Comparison of ENCODE assay signal across 20 cellular contexts in the genomic region with DNA sequence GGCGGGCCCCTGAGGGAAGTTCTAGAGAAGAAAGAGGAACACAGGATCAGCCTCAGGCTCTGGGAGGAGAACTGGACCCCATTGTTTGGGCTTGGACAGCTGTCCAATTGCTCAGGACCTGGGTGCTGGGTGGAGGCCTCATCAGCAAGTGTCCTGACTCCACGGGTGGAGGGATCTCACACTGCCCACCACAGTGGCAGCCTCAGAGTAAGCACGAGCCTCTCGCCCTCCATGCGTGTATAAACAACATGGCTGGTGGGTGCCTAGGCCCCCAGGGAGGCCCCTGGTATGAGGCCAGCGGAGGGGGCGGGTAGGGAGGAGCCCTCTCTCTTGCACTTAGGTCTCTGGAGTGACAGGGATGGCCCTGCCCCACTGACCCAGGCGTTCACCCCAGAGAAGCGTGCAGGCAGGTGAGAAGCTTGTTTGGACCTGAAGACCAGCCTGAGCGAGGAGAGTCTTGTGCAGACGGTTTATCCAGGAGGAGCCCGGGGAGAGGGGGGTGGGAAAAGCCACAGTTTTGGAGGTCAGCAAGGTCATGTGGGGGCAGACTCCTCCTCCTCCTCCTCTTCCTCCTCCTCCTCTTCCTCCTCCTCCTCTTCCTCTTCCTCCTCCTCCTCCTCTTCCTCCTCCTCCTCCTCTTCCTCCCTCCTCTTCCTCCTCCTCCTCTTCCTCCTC. TPM values are rescaled to one million over a fixed set of nuclear protein-coding genes. Genes with fewer than 3 reads are reported as not detected.
DNase-seq lines count a peak whose midpoint lies in the region; ATAC-seq, FAIRE-seq and TF ChIP-seq lines count a peak whose summit lies in the region.
"Had no signal": no experiment of that assay in that cellular context is flagged by ENCODE, and none has a peak within 500 bp of the region (broad histone marks: within the 10 kb centered on the region; RNA-seq: fewer than 3 reads in every experiment).

No MANE protein-coding gene starts in this region.

- no peaks in the 10 kb centered on the region for H3K4me1 Mint-ChIP-seq in activated CD8-positive, alpha-beta T cell treated with anti-CD3 and anti-CD28 coated beads for 36 hours (ENCODE audit: low read depth)
- H3K4me1 Mint-ChIP-seq in activated CD8-positive, alpha-beta T cell treated with anti-CD3 and anti-CD28 coated beads, Interleukin-2, amount 10 ng/mL, durations not matched to agents 7 days and 5 days (ENCODE audit: low read depth): no peaks in the 10 kb centered on the region
- no peaks in the 10 kb centered on the region for H3K4me1 Mint-ChIP-seq in stimulated activated effector memory CD8-positive, alpha-beta T cell treated with anti-CD3 and anti-CD28 coated beads, Interleukin-12 subunit alpha, Interleukin-12 subunit beta, amount 100 ng/mL, for 72 hours
- H3K4me1 Mint-ChIP-seq: CD8-positive, alpha-beta memory T cell had no signal

- H3K4me3 ChIP-seq in SJCRH30 (no peak overlapping the region), kidney (ENCODE audit: low read length in 2 of 2) (no peak overlapping the region)
- H3K4me3 ChIP-seq: BLaER1 treated with 17β-estradiol and CSF1 and Interleukin-3, amounts not matched to agents 10 nM and 100 nM had no signal

- no peak overlapping the region for H3K27ac ChIP-seq in SJCRH30
- no peak overlapping the region for H3K27ac ChIP-seq in kidney (ENCODE audit: low read depth in 2 of 2, low read length in 2 of 2)
- H3K27ac ChIP-seq: BLaER1 treated with 17β-estradiol and CSF1 and Interleukin-3, amounts not matched to agents 10 nM and 100 nM had no signal

- no peak for TF ChIP-seq CTCF in activated CD8-positive, alpha-beta T cell treated with anti-CD3 and anti-CD28 coated beads for 36 hours (IDR thresholded peaks at IDR 0.05)
- TF ChIP-seq CTCF in kidney (IDR thresholded peaks at IDR 0.05; ENCODE audit: borderline replicate concordance, extremely low read depth, insufficient read depth): no peak

- H3K4me3 Mint-ChIP-seq in activated CD8-positive, alpha-beta T cell treated with anti-CD3 and anti-CD28 coated beads for 36 hours: no peak overlapping the region
- no peak overlapping the region for H3K4me3 Mint-ChIP-seq in activated CD8-positive, alpha-beta T cell treated with anti-CD3 and anti-CD28 coated beads, Interleukin-2, amount 10 ng/mL, durations not matched to agents 7 days and 5 days
- H3K4me3 Mint-ChIP-seq in stimulated activated effector memory CD8-positive, alpha-beta T cell treated with anti-CD3 and anti-CD28 coated beads, Interleukin-12 subunit alpha, Interleukin-12 subunit beta, amount 100 ng/mL, for 72 hours: no peak overlapping the region
- H3K4me3 Mint-ChIP-seq: CD8-positive, alpha-beta memory T cell had no signal

- peaks cover 3% of the 10 kb centered on the region for H3K27me3 Mint-ChIP-seq in activated CD8-positive, alpha-beta T cell treated with anti-CD3 and anti-CD28 coated beads for 36 hours
- no peaks in the 10 kb centered on the region for H3K27me3 Mint-ChIP-seq in activated CD8-positive, alpha-beta T cell treated with anti-CD3 and anti-CD28 coated beads, Interleukin-2, amount 10 ng/mL, durations not matched to agents 7 days and 5 days (ENCODE audit: low read depth)

- no peak for DNase-seq in activated CD8-positive, alpha-beta T cell treated with anti-CD3 and anti-CD28 coated beads for 36 hours
- DNase-seq in activated CD8-positive, alpha-beta T cell treated with anti-CD3 and anti-CD28 coated beads, Interleukin-2, amount 10 ng/mL, durations not matched to agents 7 days and 5 days: no peak
- DNase-seq in SJCRH30 (peak; percentile 46 to 49), kidney (peak; percentile 48), HCEC 1CT (no peak)
- DNase-seq in stimulated activated effector memory CD8-positive, alpha-beta T cell treated with anti-CD3 and anti-CD28 coated beads, Interleukin-12 subunit alpha, Interleukin-12 subunit beta, amount 100 ng/mL, for 72 hours (ENCODE audit: low spot score in 2 of 2): no peak
- DNase-seq: DND-41, NCI-H1436, NCI-H1930, NCI-H2171, NCI-H526, SHP77 had no signal

- no peaks in the 10 kb centered on the region for H3K36me3 Mint-ChIP-seq in activated CD8-positive, alpha-beta T cell treated with anti-CD3 and anti-CD28 coated beads for 36 hours (ENCODE audit: low read depth)
- H3K36me3 Mint-ChIP-seq in activated CD8-positive, alpha-beta T cell treated with anti-CD3 and anti-CD28 coated beads, Interleukin-2, amount 10 ng/mL, durations not matched to agents 7 days and 5 days (ENCODE audit: low read depth): no peaks in the 10 kb centered on the region
- peaks cover 6% of the 10 kb centered on the region for H3K36me3 Mint-ChIP-seq in stimulated activated effector memory CD8-positive, alpha-beta T cell treated with anti-CD3 and anti-CD28 coated beads, Interleukin-12 subunit alpha, Interleukin-12 subunit beta, amount 100 ng/mL, for 72 hours
- H3K36me3 Mint-ChIP-seq: CD8-positive, alpha-beta memory T cell had no signal

- no peak for FAIRE-seq in kidney (lab: Jason Lieb, UNC)
- FAIRE-seq: H54 had no signal

- intact Hi-C loops in activated CD8-positive, alpha-beta T cell treated with anti-CD3 and anti-CD28 coated beads for 36 hours (cut with micrococcal nuclease): no loop called here
- intact Hi-C loops in kidney (cut with DNase I): no loop called here

- H3K9me3 ChIP-seq in SJCRH30 (replicated peaks) (no peaks in the 10 kb centered on the region), kidney (ENCODE audit: control insufficient read depth in 1 of 2, low read length in 2 of 2) (peaks cover 0 to 2% of the 10 kb centered on the region in 2 donors)

- POLR2A ChIA-PET in activated CD8-positive, alpha-beta T cell treated with anti-CD3 and anti-CD28 coated beads for 36 hours (lab: Charles Lee): no interaction called here
- POLR2A ChIA-PET in activated CD8-positive, alpha-beta T cell treated with anti-CD3 and anti-CD28 coated beads, Interleukin-2, amount 10 ng/mL, durations not matched to agents 7 days and 5 days (lab: Charles Lee): no interaction called here

- no peak overlapping the region for H3K27ac Mint-ChIP-seq in activated CD8-positive, alpha-beta T cell treated with anti-CD3 and anti-CD28 coated beads for 36 hours
- no peak overlapping the region for H3K27ac Mint-ChIP-seq in activated CD8-positive, alpha-beta T cell treated with anti-CD3 and anti-CD28 coated beads, Interleukin-2, amount 10 ng/mL, durations not matched to agents 7 days and 5 days
- H3K27ac Mint-ChIP-seq in stimulated activated effector memory CD8-positive, alpha-beta T cell treated with anti-CD3 and anti-CD28 coated beads, Interleukin-12 subunit alpha, Interleukin-12 subunit beta, amount 100 ng/mL, for 72 hours: peak overlapping the region; percentile 45
- H3K27ac Mint-ChIP-seq: CD8-positive, alpha-beta memory T cell had no signal

- H3K9me3 Mint-ChIP-seq in activated CD8-positive, alpha-beta T cell treated with anti-CD3 and anti-CD28 coated beads for 36 hours: no peaks in the 10 kb centered on the region
- no peaks in the 10 kb centered on the region for H3K9me3 Mint-ChIP-seq in activated CD8-positive, alpha-beta T cell treated with anti-CD3 and anti-CD28 coated beads, Interleukin-2, amount 10 ng/mL, durations not matched to agents 7 days and 5 days (ENCODE audit: insufficient read depth)
- H3K9me3 Mint-ChIP-seq in stimulated activated effector memory CD8-positive, alpha-beta T cell treated with anti-CD3 and anti-CD28 coated beads, Interleukin-12 subunit alpha, Interleukin-12 subunit beta, amount 100 ng/mL, for 72 hours: no peaks in the 10 kb centered on the region
- H3K9me3 Mint-ChIP-seq: CD8-positive, alpha-beta memory T cell had no signal

- no peak overlapping the region for H3K9ac ChIP-seq in kidney (ENCODE audit: low read length in 2 of 2)
- H3K9ac ChIP-seq: BLaER1 treated with 17β-estradiol and CSF1 and Interleukin-3, amounts not matched to agents 10 nM and 100 nM had no signal

- ATAC-seq in activated CD8-positive, alpha-beta T cell treated with anti-CD3 and anti-CD28 coated beads for 36 hours: peak; percentile 17
- ATAC-seq in activated CD8-positive, alpha-beta T cell treated with anti-CD3 and anti-CD28 coated beads, Interleukin-2, amount 10 ng/mL, durations not matched to agents 7 days and 5 days: no peak
- peak; percentile 41 for ATAC-seq in stimulated activated effector memory CD8-positive, alpha-beta T cell treated with anti-CD3 and anti-CD28 coated beads, Interleukin-12 subunit alpha, Interleukin-12 subunit beta, amount 100 ng/mL, for 72 hours
- ATAC-seq in HG03571 (IDR thresholded peaks at IDR 0.05; ENCODE audit: unreplicated experiment): no peak
- ATAC-seq: Panc1 had no signal

- H3K36me3 ChIP-seq in SJCRH30 (no peaks in the 10 kb centered on the region), kidney (ENCODE audit: control insufficient read depth in 1 of 2, insufficient read depth in 2 of 2, low read length in 2 of 2) (no peaks in the 10 kb centered on the region)
- H3K36me3 ChIP-seq: BLaER1 treated with 17β-estradiol and CSF1 and Interleukin-3, amounts not matched to agents 10 nM and 100 nM had no signal

- CTCF ChIA-PET in activated CD8-positive, alpha-beta T cell treated with anti-CD3 and anti-CD28 coated beads for 36 hours (lab: Charles Lee): no interaction called here
- CTCF ChIA-PET in activated CD8-positive, alpha-beta T cell treated with anti-CD3 and anti-CD28 coated beads, Interleukin-2, amount 10 ng/mL, durations not matched to agents 7 days and 5 days (lab: Charles Lee): no interaction called here

- peaks cover 57% of the 10 kb centered on the region for H3K27me3 ChIP-seq in SJCRH30
- H3K27me3 ChIP-seq: BLaER1 treated with 17β-estradiol and CSF1 and Interleukin-3, amounts not matched to agents 10 nM and 100 nM had no signal

- no peaks in the 10 kb centered on the region for H3K4me1 ChIP-seq in SJCRH30
- no peaks in the 10 kb centered on the region for H3K4me1 ChIP-seq in kidney (ENCODE audit: control insufficient read depth in 1 of 2, insufficient read depth in 1 of 2, low read depth in 1 of 2, low read length in 2 of 2)

RNA-seq across cellular contexts. Expression of a gene that starts 41.9 kb away (rescaled TPM):
- total RNA-seq in activated CD8-positive, alpha-beta T cell treated with anti-CD3 and anti-CD28 coated beads for 36 hours: not detected
- total RNA-seq in activated CD8-positive, alpha-beta T cell treated with anti-CD3 and anti-CD28 coated beads, Interleukin-2, amount 10 ng/mL, durations not matched to agents 7 days and 5 days: not detected
- total RNA-seq in SJCRH30 (2014; rRNA removed; shearing (Covaris generic)): not detected in 2 replicates
- not detected for total RNA-seq in kidney
- not detected for polyA plus RNA-seq in kidney (ENCODE audit: insufficient read depth, low read depth, low replicate concordance)
- total RNA-seq: CD8-positive, alpha-beta memory T cell; G401; HT-29; M059J had no signal
- polyA plus RNA-seq: CD8-positive, alpha-beta memory T cell had no signal

Comparison
In these comparisons a context has a peak if more than half of its experiments do, and no peak if none do; other contexts are left out.
1. ATAC-seq: peak in activated CD8-positive, alpha-beta T cell treated with anti-CD3 and anti-CD28 coated beads for 36 hours (single experiment) and stimulated activated effector memory CD8-positive, alpha-beta T cell treated with anti-CD3 and anti-CD28 coated beads, Interleukin-12 subunit alpha, Interleukin-12 subunit beta, amount 100 ng/mL, for 72 hours (single experiment); none in activated CD8-positive, alpha-beta T cell treated with anti-CD3 and anti-CD28 coated beads, Interleukin-2, amount 10 ng/mL, durations not matched to agents 7 days and 5 days (single experiment) and HG03571 (single experiment).
2. DNase-seq: peak in SJCRH30 (2 of 2) and kidney (single experiment); none in activated CD8-positive, alpha-beta T cell treated with anti-CD3 and anti-CD28 coated beads for 36 hours (single experiment), activated CD8-positive, alpha-beta T cell treated with anti-CD3 and anti-CD28 coated beads, Interleukin-2, amount 10 ng/mL, durations not matched to agents 7 days and 5 days (single experiment), stimulated activated effector memory CD8-positive, alpha-beta T cell treated with anti-CD3 and anti-CD28 coated beads, Interleukin-12 subunit alpha, Interleukin-12 subunit beta, amount 100 ng/mL, for 72 hours (0 of 2) and HCEC 1CT (single experiment).